ENCODE assay signal across 1 cellular context in genomic region chr2:105744909-105745853, GRCh38.
TF ChIP-seq lines count a peak whose summit lies in the region.

NCK2 (plus strand) TSS chr2:105744912; CDS start chr2:105855064, 110,152 bp downstream.

TF ChIP-seq in HepG2, 621 proteins besides CTCF, POLR2A, EP300 and RAD21 (continued from another document and continues in another):
- TF ChIP-seq HMGXB3 (CRISPR knock-in tag; IDR thresholded peaks at IDR 0.05; ENCODE audit: borderline replicate concordance) (no peak), TOE1 (CRISPR knock-in tag; IDR thresholded peaks at IDR 0.05) (no peak), ATF2 (CRISPR knock-in tag; IDR thresholded peaks at IDR 0.05) (no peak), ZNF672 (CRISPR knock-in tag; IDR thresholded peaks at IDR 0.05) (no peak), ZBTB44 (CRISPR knock-in tag; IDR thresholded peaks at IDR 0.05) (no peak), ZNF136 (CRISPR knock-in tag; IDR thresholded peaks at IDR 0.05; ENCODE audit: low read depth) (no peak), ETV5 (CRISPR knock-in tag; IDR thresholded peaks at IDR 0.05; ENCODE audit: borderline replicate concordance) (no peak), SMAD9 (CRISPR knock-in tag; IDR thresholded peaks at IDR 0.05) (no peak), ZNF414 (CRISPR knock-in tag; IDR thresholded peaks at IDR 0.05) (no peak), E2F1 (CRISPR knock-in tag; IDR thresholded peaks at IDR 0.05) (no peak), ZFX (CRISPR knock-in tag; IDR thresholded peaks at IDR 0.05; ENCODE audit: low read depth) (peak; percentile 86), ZBTB10 (CRISPR knock-in tag; IDR thresholded peaks at IDR 0.05; ENCODE audit: borderline replicate concordance) (no peak), ZGPAT (CRISPR knock-in tag; IDR thresholded peaks at IDR 0.05) (no peak), CENPX (CRISPR knock-in tag; IDR thresholded peaks at IDR 0.05) (no peak), ARID2 (CRISPR knock-in tag; IDR thresholded peaks at IDR 0.05; ENCODE audit: borderline replicate concordance) (peak; percentile 87), SOX6 (IDR thresholded peaks at IDR 0.05) (no peak), SOX6 (CRISPR knock-in tag; IDR thresholded peaks at IDR 0.05) (no peak), ZNF569 (CRISPR knock-in tag; IDR thresholded peaks at IDR 0.05; ENCODE audit: borderline replicate concordance) (no peak), THAP9 (CRISPR knock-in tag; IDR thresholded peaks at IDR 0.05; ENCODE audit: borderline replicate concordance) (no peak), MYNN (CRISPR knock-in tag; IDR thresholded peaks at IDR 0.05; ENCODE audit: low read depth) (no peak), ZBTB37 (CRISPR knock-in tag; IDR thresholded peaks at IDR 0.05) (no peak), NCOA5 (CRISPR knock-in tag; IDR thresholded peaks at IDR 0.05) (no peak), KLF11 (CRISPR knock-in tag; IDR thresholded peaks at IDR 0.05) (no peak), ZNF446 (CRISPR knock-in tag; IDR thresholded peaks at IDR 0.05) (peak; percentile 62; the same call in 1 of the 2 replicates), ZNF605 (CRISPR knock-in tag; IDR thresholded peaks at IDR 0.05) (peak; percentile 85), ZNF367 (CRISPR knock-in tag; IDR thresholded peaks at IDR 0.05; ENCODE audit: borderline replicate concordance) (no peak), PLRG1 (conservative IDR thresholded peaks at IDR 0.05) (no peak), ZNF562 (CRISPR knock-in tag; IDR thresholded peaks at IDR 0.05; ENCODE audit: borderline replicate concordance) (no peak), CENPT (CRISPR knock-in tag; IDR thresholded peaks at IDR 0.05; ENCODE audit: low read depth) (no peak), GATAD1 (CRISPR knock-in tag; IDR thresholded peaks at IDR 0.05) (no peak), GFI1 (CRISPR knock-in tag; IDR thresholded peaks at IDR 0.05; ENCODE audit: borderline replicate concordance) (0 out of 2 replicates have a peak, but pooled peaks have one; percentile 54), ZNF776 (CRISPR knock-in tag; IDR thresholded peaks at IDR 0.05) (peak; percentile 78; the same call in 1 of the 2 replicates), CREB3 (CRISPR knock-in tag; IDR thresholded peaks at IDR 0.05) (0 out of 2 replicates have a peak, but pooled peaks have one; percentile 41), ZNF33A (CRISPR knock-in tag; IDR thresholded peaks at IDR 0.05; ENCODE audit: borderline replicate concordance) (no peak), MEIS2 (CRISPR knock-in tag; IDR thresholded peaks at IDR 0.05) (peak; percentile 40; the same call in 1 of the 2 replicates), ZNF691 (CRISPR knock-in tag; IDR thresholded peaks at IDR 0.05; ENCODE audit: borderline replicate concordance, low read depth) (no peak), ZIK1 (CRISPR knock-in tag; IDR thresholded peaks at IDR 0.05; ENCODE audit: borderline replicate concordance, low read depth) (peak; percentile 38; the same call in 1 of the 2 replicates), POGZ (CRISPR knock-in tag; IDR thresholded peaks at IDR 0.05) (no peak), REPIN1 (CRISPR knock-in tag; IDR thresholded peaks at IDR 0.05; ENCODE audit: borderline replicate concordance, low read depth) (peak; percentile 31; the same call in 1 of the 2 replicates), SIN3B (IDR thresholded peaks at IDR 0.05; ENCODE audit: low read length) (no peak)
